ENCODE assay signal across 8 cellular contexts in the genomic region with DNA sequence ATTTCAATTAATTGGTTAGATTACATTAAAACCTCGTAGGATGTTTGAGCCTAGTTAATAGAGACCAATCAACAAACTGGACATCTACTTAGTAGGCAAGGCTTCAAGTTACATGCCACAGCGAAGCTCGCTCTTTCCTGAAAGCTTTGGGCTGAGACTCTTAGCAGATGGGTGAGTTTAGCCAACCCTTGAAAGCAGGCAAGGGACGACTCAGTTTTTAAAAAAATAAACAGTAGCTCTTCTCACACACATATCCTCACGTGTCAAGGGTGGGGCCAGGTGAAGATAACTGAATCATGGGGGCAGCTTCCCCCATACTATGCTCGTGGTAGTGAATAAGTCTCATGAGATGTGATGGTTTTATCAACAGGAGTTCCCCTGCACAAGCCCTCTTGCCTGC. TPM values are rescaled to one million over a fixed set of nuclear protein-coding genes. Genes with fewer than 3 reads are reported as not detected.
DNase-seq lines count a peak whose midpoint lies in the region; ATAC-seq and TF ChIP-seq lines count a peak whose summit lies in the region.

No MANE protein-coding gene starts in this region.

- H3K79me2 ChIP-seq in GM23338 (replicated peaks; ENCODE audit: insufficient read depth): peaks cover 12% of the 10 kb centered on the region

- TF ChIP-seq POLR2A in esophagus muscularis mucosa (IDR thresholded peaks at IDR 0.05; ENCODE audit: low read depth): no peak

- TF ChIP-seq EP300 in esophagus muscularis mucosa (IDR thresholded peaks at IDR 0.05): no peak

- CTCF ChIA-PET in RWPE1 (lab: Yijun Ruan, JAX): interaction anchor here (0.5 kb wide), 1 partner anchor 862 kb away, joined by 3 read pairs; no protein-coding TSS in a partner anchor

- H4K20me1 ChIP-seq in GM23338 (replicated peaks; ENCODE audit: insufficient read depth): no peaks in the 10 kb centered on the region

- peak overlapping the region; percentile 91 for H3K27ac Mint-ChIP-seq in GM23338

- H3K27ac ChIP-seq in GM23338 (ENCODE audit: low read depth): no peak overlapping the region
- H3K27ac ChIP-seq in RWPE1: peak overlapping the region; percentile 78
- no peak overlapping the region for H3K27ac ChIP-seq in esophagus muscularis mucosa (replicated peaks in 1 of 4)

- peaks cover 2% of the 10 kb centered on the region; the same call in 1 of the 3 replicates for H3K36me3 Mint-ChIP-seq in GM23338 (ENCODE audit: low read depth)

- H3K4me1 ChIP-seq in GM23338 (ENCODE audit: insufficient read depth): no peaks in the 10 kb centered on the region
- peaks cover 15 to 21% (median 18%) of the 10 kb centered on the region in 4 donors for H3K4me1 ChIP-seq in esophagus muscularis mucosa

- H3F3A ChIP-seq in GM23338 (replicated peaks; ENCODE audit: low read depth): no peaks in the 10 kb centered on the region

- peak overlapping the region; percentile 61 for H3K4me3 ChIP-seq in GM23338
- peak overlapping the region; percentile 63 to 80 (median 68) for H3K4me3 ChIP-seq in esophagus muscularis mucosa
- peak overlapping the region; percentile 84 for H3K4me3 ChIP-seq in skeletal muscle cell (ENCODE audit: low read depth, low read length)

- H2AFZ ChIP-seq in GM23338: peak overlapping the region; percentile 50; the same call in 1 of the 2 replicates

- peak overlapping the region; percentile 98 for H3K4me3 Mint-ChIP-seq in GM23338

- peak overlapping the region; percentile 89 for H3K4me2 ChIP-seq in GM23338

- H3K36me3 ChIP-seq in GM23338 (ENCODE audit: insufficient read depth) (no peaks in the 10 kb centered on the region; the same call in 1 of the 2 replicates), esophagus muscularis mucosa (no peaks in the 10 kb centered on the region)

- H3K9me3 Mint-ChIP-seq in GM23338: no peaks in the 10 kb centered on the region

- H3K9me2 ChIP-seq in GM23338 (ENCODE audit: insufficient read depth): no peaks in the 10 kb centered on the region

- H3K4me1 Mint-ChIP-seq in GM23338: peaks cover 14% of the 10 kb centered on the region; the same call in 2 of the 3 replicates

- intact Hi-C loops in esophagus muscularis mucosa (cut with DNase I): no loop called here

- no peak for TF ChIP-seq CTCF in GM23338 (conservative IDR thresholded peaks at IDR 0.05; ENCODE audit: low read depth in 2 of 2)
- no peak for TF ChIP-seq CTCF in RWPE1 (conservative IDR thresholded peaks at IDR 0.05; ENCODE audit: low read depth)
- TF ChIP-seq CTCF in esophagus muscularis mucosa (IDR thresholded peaks at IDR 0.05): no peak

- peaks cover 8% of the 10 kb centered on the region for H3K27me3 Mint-ChIP-seq in GM23338 (ENCODE audit: insufficient read depth, low read depth, poor library complexity)

- H3K9me3 ChIP-seq in esophagus muscularis mucosa: no peaks in the 10 kb centered on the region

- DNase-seq in GM23338 (ENCODE audit: low spot score) (peak; percentile 22), RWPE1 (ENCODE audit: low spot score) (no peak), esophagus muscularis mucosa (ENCODE audit: extremely low spot score) (no peak), skeletal muscle cell (ENCODE audit: low read depth) (no peak), HPDE6-E6E7 (ENCODE audit: extremely low spot score) (no peak)
- no peak for DNase-seq in activated CD4-positive, CD25-positive, alpha-beta regulatory T cell treated with anti-CD3 and anti-CD28 coated beads, Interleukin-2, amount 50 U/mL, for 72 hours

- POLR2A ChIA-PET in RWPE1 (lab: Yijun Ruan, JAX; ENCODE audit: low non-redundant PET): no interaction called here

- 26% methylated on average over 6 of the region's 6 CpGs for WGBS in esophagus muscularis mucosa

- ATAC-seq in GM23338 (no peak), HG02970 (IDR thresholded peaks at IDR 0.05; ENCODE audit: low FRiP score, unreplicated experiment) (no peak), GM18498 (IDR thresholded peaks at IDR 0.05; ENCODE audit: unreplicated experiment) (no peak)

- H3K27me3 ChIP-seq in GM23338 (ENCODE audit: insufficient read depth) (no peaks in the 10 kb centered on the region), esophagus muscularis mucosa (no peaks in the 10 kb centered on the region)

TF ChIP-seq in GM23338, 12 proteins besides CTCF, POLR2A, EP300 and RAD21 (continues in another document):
- TF ChIP-seq REST (IDR thresholded peaks at IDR 0.05; ENCODE audit: unreplicated experiment): no peak
- TF ChIP-seq ZNF114 (CRISPR knock-in tag; IDR thresholded peaks at IDR 0.05): no peak
- TF ChIP-seq EZH2phosphoT487 (IDR thresholded peaks at IDR 0.05; ENCODE audit: unreplicated experiment): no peak
- TF ChIP-seq JUNB (IDR thresholded peaks at IDR 0.05; ENCODE audit: unreplicated experiment): no peak
- TF ChIP-seq, protein P1, sequence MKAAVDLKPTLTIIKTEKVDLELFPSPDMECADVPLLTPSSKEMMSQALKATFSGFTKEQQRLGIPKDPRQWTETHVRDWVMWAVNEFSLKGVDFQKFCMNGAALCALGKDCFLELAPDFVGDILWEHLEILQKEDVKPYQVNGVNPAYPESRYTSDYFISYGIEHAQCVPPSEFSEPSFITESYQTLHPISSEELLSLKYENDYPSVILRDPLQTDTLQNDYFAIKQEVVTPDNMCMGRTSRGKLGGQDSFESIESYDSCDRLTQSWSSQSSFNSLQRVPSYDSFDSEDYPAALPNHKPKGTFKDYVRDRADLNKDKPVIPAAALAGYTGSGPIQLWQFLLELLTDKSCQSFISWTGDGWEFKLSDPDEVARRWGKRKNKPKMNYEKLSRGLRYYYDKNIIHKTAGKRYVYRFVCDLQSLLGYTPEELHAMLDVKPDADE (IDR thresholded peaks at IDR 0.05): no peak
- no peak for TF ChIP-seq CREB1 (CRISPR knock-in tag; IDR thresholded peaks at IDR 0.05; ENCODE audit: low read depth)
- TF ChIP-seq STAT1 (IDR thresholded peaks at IDR 0.05; ENCODE audit: unreplicated experiment): no peak

RNA-seq across cellular contexts. Expression of gene MTFR2, which starts 0.8 kb away (rescaled TPM):
- total RNA-seq in GM23338 (2014; rRNA removed; shearing (Covaris generic)): 6.1 and 7.4 TPM in 2 replicates
- polyA plus RNA-seq in GM23338 (2016; fragmentation: Nextera tagmentation; extraction: Ambion mirVana): 10.3 and 13.5 TPM in 2 replicates
- total RNA-seq in esophagus muscularis mucosa: 1 to 10 TPM in 1 of 4 donors, under 1 TPM in 1, not detected in 2; 0.57 to 1.7 TPM

RNA-seq across cellular contexts. Expression of gene BCLAF1, which starts 40.3 kb away (rescaled TPM):
- 133 and 141 TPM in 2 replicates for total RNA-seq in GM23338 (2014; rRNA removed; shearing (Covaris generic))
- polyA plus RNA-seq in GM23338 (2016; fragmentation: Nextera tagmentation; extraction: Ambion mirVana): 109 and 151 TPM in 2 replicates
- 10 to 100 TPM; 69.7 to 90.1 (median 75.4) TPM for total RNA-seq in esophagus muscularis mucosa
